ENCODE assay signal across 1 cellular context in genomic region chr7:44845476-44845875, GRCh38.
TF ChIP-seq lines count a peak whose summit lies in the region.

No MANE protein-coding gene starts in this region.

TF ChIP-seq in K562, 482 proteins besides CTCF, POLR2A, EP300 and RAD21:
- no peak for TF ChIP-seq SMARCB1 (IDR thresholded peaks at IDR 0.05; ENCODE audit: insufficient read length, low read depth)
- peak; percentile 26 for TF ChIP-seq RBFOX2 (IDR thresholded peaks at IDR 0.05; ENCODE audit: low read depth, low read length)
